In the genomic region with DNA sequence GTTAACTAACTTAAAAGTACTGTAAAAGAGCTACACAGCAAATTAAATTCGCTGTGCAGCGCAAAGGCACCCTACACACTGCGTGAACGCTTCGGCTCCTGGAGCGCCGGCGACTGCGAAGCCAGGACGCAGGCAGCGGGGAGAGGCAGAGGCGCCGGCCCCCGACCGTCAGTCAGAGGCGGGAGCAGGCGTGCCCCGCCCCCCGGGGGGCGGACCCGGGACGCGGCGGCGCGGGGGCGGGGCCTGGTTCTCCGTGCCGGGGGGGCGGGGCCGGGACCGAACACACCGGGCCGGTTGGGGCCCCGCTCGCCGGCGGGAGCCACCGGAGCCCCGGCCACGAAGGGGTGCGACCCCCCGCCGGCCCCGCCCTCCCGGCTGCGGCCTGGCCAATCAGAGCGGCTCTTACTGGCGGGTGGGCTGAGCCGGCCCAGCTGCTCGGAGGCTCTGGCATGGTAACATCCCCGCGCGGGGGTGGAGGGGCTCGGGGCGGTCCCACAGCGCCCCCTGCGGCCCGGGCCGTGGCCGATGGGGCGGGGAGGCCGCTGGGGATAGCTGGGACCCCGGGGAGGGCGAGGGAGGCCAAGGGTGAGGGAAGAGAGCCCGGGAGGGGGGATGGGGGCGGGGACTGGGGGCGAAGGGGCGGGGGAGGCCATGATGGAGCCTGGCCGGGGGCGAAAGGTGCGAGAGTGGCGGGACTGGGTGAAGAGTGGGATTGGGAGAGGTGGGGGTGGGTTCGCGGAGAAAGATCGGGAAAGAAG, we compare ENCODE assay signal across 1 cellular context.
TF ChIP-seq lines count a peak whose summit lies in the region.

A gene (plus strand): TSS at position 420 of the 758 bp plus-strand sequence. CDS start 30 bp downstream, at position 450.

TF ChIP-seq in GM12878, 131 proteins besides CTCF, POLR2A, EP300 and RAD21 (continued from another document and continues in another):
- TF ChIP-seq YBX1 (IDR thresholded peaks at IDR 0.05) (no peak), DPF2 (IDR thresholded peaks at IDR 0.05) (peak; percentile 27; the same call in 1 of the 2 replicates), TCF12 (IDR thresholded peaks at IDR 0.05; ENCODE audit: low read depth, low read length) (peak; percentile 93), WRNIP1 (IDR thresholded peaks at IDR 0.05; ENCODE audit: borderline replicate concordance, low read depth, low read length) (no peak), JUND (IDR thresholded peaks at IDR 0.05; ENCODE audit: low read depth, low read length) (no peak), ETV6 (conservative IDR thresholded peaks at IDR 0.05 in 1 of 2, IDR thresholded peaks at IDR 0.05 in 1 of 2; ENCODE audit: borderline replicate concordance in 1 of 2, low read depth in 1 of 2) (no peak), SP1 (IDR thresholded peaks at IDR 0.05; ENCODE audit: low read depth, low read length) (peak; percentile 73), ZNF274 (IDR thresholded peaks at IDR 0.05; ENCODE audit: insufficient read depth, insufficient read length) (no peak), SMC3 (IDR thresholded peaks at IDR 0.05; ENCODE audit: borderline replicate concordance, low read length) (peak; percentile 26; the same call in 1 of the 2 replicates), SMAD1 (IDR thresholded peaks at IDR 0.05; ENCODE audit: low read depth, partially characterized antibody) (no peak), BHLHE40 (IDR thresholded peaks at IDR 0.05; ENCODE audit: borderline replicate concordance in 1 of 2, low read depth in 2 of 2, low read length in 1 of 2) (peak in 1 of 2 experiments; percentile 14; a peak in 1 of 4 replicates), CEBPB (IDR thresholded peaks at IDR 0.05; ENCODE audit: borderline replicate concordance in 1 of 2, low read depth in 2 of 2, low read length in 2 of 2) (no peak), EGR1 (IDR thresholded peaks at IDR 0.05; ENCODE audit: borderline replicate concordance in 1 of 2, low read depth in 2 of 2, low read length in 2 of 2) (peak in 1 of 2 experiments; percentile 99; a peak in 2 of 3 replicates), ATF7 (IDR thresholded peaks at IDR 0.05; ENCODE audit: low read depth) (no peak), TCF3 (IDR thresholded peaks at IDR 0.05; ENCODE audit: borderline replicate concordance, insufficient read depth, low read depth, low read length) (peak; percentile 83), NR2C2 (IDR thresholded peaks at IDR 0.05; ENCODE audit: borderline replicate concordance, control insufficient read depth, insufficient read length, low read depth) (no peak), TBL1XR1 (IDR thresholded peaks at IDR 0.05; ENCODE audit: low read depth, low read length) (no peak), KDM1A (IDR thresholded peaks at IDR 0.05; ENCODE audit: borderline replicate concordance) (no peak), CBX3 (IDR thresholded peaks at IDR 0.05; ENCODE audit: borderline replicate concordance, low read depth) (no peak), FOXM1 (IDR thresholded peaks at IDR 0.05; ENCODE audit: low read depth, low read length) (0 out of 2 replicates have a peak, but pooled peaks have one; percentile 16), SMARCA5 (IDR thresholded peaks at IDR 0.05) (no peak), RUNX3 (IDR thresholded peaks at IDR 0.05; ENCODE audit: low read length) (no peak), TCF7 (IDR thresholded peaks at IDR 0.05; ENCODE audit: borderline replicate concordance) (no peak), POLR2AphosphoS5 (IDR thresholded peaks at IDR 0.05; ENCODE audit: low read length) (peak; percentile 91), CBFB (IDR thresholded peaks at IDR 0.05; ENCODE audit: low read depth) (peak; percentile 40; the same call in 1 of the 2 replicates), BACH1 (IDR thresholded peaks at IDR 0.05; ENCODE audit: borderline replicate concordance) (no peak; the same call in 1 of the 2 replicates), RCOR1 (conservative IDR thresholded peaks at IDR 0.05; ENCODE audit: low read depth, low read length) (no peak)
- TF ChIP-seq, protein P1, sequence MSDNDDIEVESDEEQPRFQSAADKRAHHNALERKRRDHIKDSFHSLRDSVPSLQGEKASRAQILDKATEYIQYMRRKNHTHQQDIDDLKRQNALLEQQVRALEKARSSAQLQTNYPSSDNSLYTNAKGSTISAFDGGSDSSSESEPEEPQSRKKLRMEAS (IDR thresholded peaks at IDR 0.05; ENCODE audit: low read depth, low read length) = 0 out of 2 replicates have a peak, but pooled peaks have one; percentile 5
- TF ChIP-seq, protein P2, sequence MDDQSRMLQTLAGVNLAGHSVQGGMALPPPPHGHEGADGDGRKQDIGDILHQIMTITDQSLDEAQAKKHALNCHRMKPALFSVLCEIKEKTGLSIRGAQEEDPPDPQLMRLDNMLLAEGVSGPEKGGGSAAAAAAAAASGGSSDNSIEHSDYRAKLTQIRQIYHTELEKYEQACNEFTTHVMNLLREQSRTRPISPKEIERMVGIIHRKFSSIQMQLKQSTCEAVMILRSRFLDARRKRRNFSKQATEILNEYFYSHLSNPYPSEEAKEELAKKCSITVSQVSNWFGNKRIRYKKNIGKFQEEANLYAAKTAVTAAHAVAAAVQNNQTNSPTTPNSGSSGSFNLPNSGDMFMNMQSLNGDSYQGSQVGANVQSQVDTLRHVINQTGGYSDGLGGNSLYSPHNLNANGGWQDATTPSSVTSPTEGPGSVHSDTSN (IDR thresholded peaks at IDR 0.05; ENCODE audit: insufficient replicate concordance, low read depth, low read length) = peak; percentile 77
- TF ChIP-seq, protein P3, sequence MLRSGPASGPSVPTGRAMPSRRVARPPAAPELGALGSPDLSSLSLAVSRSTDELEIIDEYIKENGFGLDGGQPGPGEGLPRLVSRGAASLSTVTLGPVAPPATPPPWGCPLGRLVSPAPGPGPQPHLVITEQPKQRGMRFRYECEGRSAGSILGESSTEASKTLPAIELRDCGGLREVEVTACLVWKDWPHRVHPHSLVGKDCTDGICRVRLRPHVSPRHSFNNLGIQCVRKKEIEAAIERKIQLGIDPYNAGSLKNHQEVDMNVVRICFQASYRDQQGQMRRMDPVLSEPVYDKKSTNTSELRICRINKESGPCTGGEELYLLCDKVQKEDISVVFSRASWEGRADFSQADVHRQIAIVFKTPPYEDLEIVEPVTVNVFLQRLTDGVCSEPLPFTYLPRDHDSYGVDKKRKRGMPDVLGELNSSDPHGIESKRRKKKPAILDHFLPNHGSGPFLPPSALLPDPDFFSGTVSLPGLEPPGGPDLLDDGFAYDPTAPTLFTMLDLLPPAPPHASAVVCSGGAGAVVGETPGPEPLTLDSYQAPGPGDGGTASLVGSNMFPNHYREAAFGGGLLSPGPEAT (IDR thresholded peaks at IDR 0.05; ENCODE audit: low read depth) = no peak
- TF ChIP-seq, protein P4, sequence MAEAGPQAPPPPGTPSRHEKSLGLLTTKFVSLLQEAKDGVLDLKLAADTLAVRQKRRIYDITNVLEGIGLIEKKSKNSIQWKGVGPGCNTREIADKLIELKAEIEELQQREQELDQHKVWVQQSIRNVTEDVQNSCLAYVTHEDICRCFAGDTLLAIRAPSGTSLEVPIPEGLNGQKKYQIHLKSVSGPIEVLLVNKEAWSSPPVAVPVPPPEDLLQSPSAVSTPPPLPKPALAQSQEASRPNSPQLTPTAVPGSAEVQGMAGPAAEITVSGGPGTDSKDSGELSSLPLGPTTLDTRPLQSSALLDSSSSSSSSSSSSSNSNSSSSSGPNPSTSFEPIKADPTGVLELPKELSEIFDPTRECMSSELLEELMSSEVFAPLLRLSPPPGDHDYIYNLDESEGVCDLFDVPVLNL (IDR thresholded peaks at IDR 0.05; ENCODE audit: low read depth, low read length) = no peak
- TF ChIP-seq, protein P5, sequence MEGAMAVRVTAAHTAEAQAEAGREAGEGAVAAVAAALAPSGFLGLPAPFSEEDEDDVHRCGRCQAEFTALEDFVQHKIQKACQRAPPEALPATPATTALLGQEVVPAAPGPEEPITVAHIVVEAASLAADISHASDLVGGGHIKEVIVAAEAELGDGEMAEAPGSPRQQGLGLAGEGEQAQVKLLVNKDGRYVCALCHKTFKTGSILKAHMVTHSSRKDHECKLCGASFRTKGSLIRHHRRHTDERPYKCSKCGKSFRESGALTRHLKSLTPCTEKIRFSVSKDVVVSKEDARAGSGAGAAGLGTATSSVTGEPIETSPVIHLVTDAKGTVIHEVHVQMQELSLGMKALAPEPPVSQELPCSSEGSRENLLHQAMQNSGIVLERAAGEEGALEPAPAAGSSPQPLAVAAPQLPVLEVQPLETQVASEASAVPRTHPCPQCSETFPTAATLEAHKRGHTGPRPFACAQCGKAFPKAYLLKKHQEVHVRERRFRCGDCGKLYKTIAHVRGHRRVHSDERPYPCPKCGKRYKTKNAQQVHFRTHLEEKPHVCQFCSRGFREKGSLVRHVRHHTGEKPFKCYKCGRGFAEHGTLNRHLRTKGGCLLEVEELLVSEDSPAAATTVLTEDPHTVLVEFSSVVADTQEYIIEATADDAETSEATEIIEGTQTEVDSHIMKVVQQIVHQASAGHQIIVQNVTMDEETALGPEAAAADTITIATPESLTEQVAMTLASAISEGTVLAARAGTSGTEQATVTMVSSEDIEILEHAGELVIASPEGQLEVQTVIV (IDR thresholded peaks at IDR 0.05; ENCODE audit: borderline replicate concordance, partially characterized antibody) = no peak
- TF ChIP-seq, protein P6, sequence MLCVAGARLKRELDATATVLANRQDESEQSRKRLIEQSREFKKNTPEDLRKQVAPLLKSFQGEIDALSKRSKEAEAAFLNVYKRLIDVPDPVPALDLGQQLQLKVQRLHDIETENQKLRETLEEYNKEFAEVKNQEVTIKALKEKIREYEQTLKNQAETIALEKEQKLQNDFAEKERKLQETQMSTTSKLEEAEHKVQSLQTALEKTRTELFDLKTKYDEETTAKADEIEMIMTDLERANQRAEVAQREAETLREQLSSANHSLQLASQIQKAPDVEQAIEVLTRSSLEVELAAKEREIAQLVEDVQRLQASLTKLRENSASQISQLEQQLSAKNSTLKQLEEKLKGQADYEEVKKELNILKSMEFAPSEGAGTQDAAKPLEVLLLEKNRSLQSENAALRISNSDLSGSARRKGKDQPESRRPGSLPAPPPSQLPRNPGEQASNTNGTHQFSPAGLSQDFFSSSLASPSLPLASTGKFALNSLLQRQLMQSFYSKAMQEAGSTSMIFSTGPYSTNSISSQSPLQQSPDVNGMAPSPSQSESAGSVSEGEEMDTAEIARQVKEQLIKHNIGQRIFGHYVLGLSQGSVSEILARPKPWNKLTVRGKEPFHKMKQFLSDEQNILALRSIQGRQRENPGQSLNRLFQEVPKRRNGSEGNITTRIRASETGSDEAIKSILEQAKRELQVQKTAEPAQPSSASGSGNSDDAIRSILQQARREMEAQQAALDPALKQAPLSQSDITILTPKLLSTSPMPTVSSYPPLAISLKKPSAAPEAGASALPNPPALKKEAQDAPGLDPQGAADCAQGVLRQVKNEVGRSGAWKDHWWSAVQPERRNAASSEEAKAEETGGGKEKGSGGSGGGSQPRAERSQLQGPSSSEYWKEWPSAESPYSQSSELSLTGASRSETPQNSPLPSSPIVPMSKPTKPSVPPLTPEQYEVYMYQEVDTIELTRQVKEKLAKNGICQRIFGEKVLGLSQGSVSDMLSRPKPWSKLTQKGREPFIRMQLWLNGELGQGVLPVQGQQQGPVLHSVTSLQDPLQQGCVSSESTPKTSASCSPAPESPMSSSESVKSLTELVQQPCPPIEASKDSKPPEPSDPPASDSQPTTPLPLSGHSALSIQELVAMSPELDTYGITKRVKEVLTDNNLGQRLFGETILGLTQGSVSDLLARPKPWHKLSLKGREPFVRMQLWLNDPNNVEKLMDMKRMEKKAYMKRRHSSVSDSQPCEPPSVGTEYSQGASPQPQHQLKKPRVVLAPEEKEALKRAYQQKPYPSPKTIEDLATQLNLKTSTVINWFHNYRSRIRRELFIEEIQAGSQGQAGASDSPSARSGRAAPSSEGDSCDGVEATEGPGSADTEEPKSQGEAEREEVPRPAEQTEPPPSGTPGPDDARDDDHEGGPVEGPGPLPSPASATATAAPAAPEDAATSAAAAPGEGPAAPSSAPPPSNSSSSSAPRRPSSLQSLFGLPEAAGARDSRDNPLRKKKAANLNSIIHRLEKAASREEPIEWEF (IDR thresholded peaks at IDR 0.05; ENCODE audit: insufficient replicate concordance, low read depth, low read length) = no peak
- TF ChIP-seq, protein P7, sequence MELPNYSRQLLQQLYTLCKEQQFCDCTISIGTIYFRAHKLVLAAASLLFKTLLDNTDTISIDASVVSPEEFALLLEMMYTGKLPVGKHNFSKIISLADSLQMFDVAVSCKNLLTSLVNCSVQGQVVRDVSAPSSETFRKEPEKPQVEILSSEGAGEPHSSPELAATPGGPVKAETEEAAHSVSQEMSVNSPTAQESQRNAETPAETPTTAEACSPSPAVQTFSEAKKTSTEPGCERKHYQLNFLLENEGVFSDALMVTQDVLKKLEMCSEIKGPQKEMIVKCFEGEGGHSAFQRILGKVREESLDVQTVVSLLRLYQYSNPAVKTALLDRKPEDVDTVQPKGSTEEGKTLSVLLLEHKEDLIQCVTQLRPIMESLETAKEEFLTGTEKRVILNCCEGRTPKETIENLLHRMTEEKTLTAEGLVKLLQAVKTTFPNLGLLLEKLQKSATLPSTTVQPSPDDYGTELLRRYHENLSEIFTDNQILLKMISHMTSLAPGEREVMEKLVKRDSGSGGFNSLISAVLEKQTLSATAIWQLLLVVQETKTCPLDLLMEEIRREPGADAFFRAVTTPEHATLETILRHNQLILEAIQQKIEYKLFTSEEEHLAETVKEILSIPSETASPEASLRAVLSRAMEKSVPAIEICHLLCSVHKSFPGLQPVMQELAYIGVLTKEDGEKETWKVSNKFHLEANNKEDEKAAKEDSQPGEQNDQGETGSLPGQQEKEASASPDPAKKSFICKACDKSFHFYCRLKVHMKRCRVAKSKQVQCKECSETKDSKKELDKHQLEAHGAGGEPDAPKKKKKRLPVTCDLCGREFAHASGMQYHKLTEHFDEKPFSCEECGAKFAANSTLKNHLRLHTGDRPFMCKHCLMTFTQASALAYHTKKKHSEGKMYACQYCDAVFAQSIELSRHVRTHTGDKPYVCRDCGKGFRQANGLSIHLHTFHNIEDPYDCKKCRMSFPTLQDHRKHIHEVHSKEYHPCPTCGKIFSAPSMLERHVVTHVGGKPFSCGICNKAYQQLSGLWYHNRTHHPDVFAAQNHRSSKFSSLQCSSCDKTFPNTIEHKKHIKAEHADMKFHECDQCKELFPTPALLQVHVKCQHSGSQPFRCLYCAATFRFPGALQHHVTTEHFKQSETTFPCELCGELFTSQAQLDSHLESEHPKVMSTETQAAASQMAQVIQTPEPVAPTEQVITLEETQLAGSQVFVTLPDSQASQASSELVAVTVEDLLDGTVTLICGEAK (IDR thresholded peaks at IDR 0.05; ENCODE audit: borderline replicate concordance) = no peak
- TF ChIP-seq, protein P8, sequence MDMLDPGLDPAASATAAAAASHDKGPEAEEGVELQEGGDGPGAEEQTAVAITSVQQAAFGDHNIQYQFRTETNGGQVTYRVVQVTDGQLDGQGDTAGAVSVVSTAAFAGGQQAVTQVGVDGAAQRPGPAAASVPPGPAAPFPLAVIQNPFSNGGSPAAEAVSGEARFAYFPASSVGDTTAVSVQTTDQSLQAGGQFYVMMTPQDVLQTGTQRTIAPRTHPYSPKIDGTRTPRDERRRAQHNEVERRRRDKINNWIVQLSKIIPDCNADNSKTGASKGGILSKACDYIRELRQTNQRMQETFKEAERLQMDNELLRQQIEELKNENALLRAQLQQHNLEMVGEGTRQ (IDR thresholded peaks at IDR 0.05; ENCODE audit: borderline replicate concordance, low read depth, low read length) = no peak
- TF ChIP-seq, protein P9, sequence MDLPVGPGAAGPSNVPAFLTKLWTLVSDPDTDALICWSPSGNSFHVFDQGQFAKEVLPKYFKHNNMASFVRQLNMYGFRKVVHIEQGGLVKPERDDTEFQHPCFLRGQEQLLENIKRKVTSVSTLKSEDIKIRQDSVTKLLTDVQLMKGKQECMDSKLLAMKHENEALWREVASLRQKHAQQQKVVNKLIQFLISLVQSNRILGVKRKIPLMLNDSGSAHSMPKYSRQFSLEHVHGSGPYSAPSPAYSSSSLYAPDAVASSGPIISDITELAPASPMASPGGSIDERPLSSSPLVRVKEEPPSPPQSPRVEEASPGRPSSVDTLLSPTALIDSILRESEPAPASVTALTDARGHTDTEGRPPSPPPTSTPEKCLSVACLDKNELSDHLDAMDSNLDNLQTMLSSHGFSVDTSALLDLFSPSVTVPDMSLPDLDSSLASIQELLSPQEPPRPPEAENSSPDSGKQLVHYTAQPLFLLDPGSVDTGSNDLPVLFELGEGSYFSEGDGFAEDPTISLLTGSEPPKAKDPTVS (IDR thresholded peaks at IDR 0.05; ENCODE audit: low read depth, low read length) = no peak
